1 cellular context compared by ENCODE assay signal in genomic region chr18:54181856-54182612, GRCh38.
TF ChIP-seq lines count a peak whose summit lies in the region.

No MANE protein-coding gene starts in this region.

TF ChIP-seq in HepG2, 621 proteins besides CTCF, POLR2A, EP300 and RAD21:
- no peak for TF ChIP-seq ADNP (CRISPR knock-in tag; IDR thresholded peaks at IDR 0.05)
- TF ChIP-seq NAIF1 (CRISPR knock-in tag; IDR thresholded peaks at IDR 0.05; ENCODE audit: borderline replicate concordance), result no peak
- no peak for TF ChIP-seq HCFC1 (IDR thresholded peaks at IDR 0.05; ENCODE audit: low read depth, low read length)
- no peak for TF ChIP-seq FOSL2 (CRISPR knock-in tag; IDR thresholded peaks at IDR 0.05)
- no peak for TF ChIP-seq RELA (CRISPR knock-in tag; IDR thresholded peaks at IDR 0.05)
- TF ChIP-seq ZNF598 (CRISPR knock-in tag; IDR thresholded peaks at IDR 0.05; ENCODE audit: borderline replicate concordance), result no peak
- no peak for TF ChIP-seq HHEX (CRISPR knock-in tag; IDR thresholded peaks at IDR 0.05)
- TF ChIP-seq ZNF740 (CRISPR knock-in tag; IDR thresholded peaks at IDR 0.05), result no peak
- TF ChIP-seq CAMTA2 (CRISPR knock-in tag; IDR thresholded peaks at IDR 0.05; ENCODE audit: borderline replicate concordance), result no peak
- no peak for TF ChIP-seq ZBTB44 (CRISPR knock-in tag; IDR thresholded peaks at IDR 0.05)
- TF ChIP-seq ZNF770 (CRISPR knock-in tag; IDR thresholded peaks at IDR 0.05), result no peak
- TF ChIP-seq ZNF260 (CRISPR knock-in tag; IDR thresholded peaks at IDR 0.05; ENCODE audit: borderline replicate concordance, low read depth), result no peak
- TF ChIP-seq SNAI1 (CRISPR knock-in tag; IDR thresholded peaks at IDR 0.05; ENCODE audit: borderline replicate concordance), result no peak
- no peak for TF ChIP-seq FOXK2 (IDR thresholded peaks at IDR 0.05)
- TF ChIP-seq EEA1 (CRISPR knock-in tag; IDR thresholded peaks at IDR 0.05; ENCODE audit: borderline replicate concordance), result no peak
- no peak for TF ChIP-seq ZNF121 (CRISPR knock-in tag; IDR thresholded peaks at IDR 0.05)
